In the genomic region with DNA sequence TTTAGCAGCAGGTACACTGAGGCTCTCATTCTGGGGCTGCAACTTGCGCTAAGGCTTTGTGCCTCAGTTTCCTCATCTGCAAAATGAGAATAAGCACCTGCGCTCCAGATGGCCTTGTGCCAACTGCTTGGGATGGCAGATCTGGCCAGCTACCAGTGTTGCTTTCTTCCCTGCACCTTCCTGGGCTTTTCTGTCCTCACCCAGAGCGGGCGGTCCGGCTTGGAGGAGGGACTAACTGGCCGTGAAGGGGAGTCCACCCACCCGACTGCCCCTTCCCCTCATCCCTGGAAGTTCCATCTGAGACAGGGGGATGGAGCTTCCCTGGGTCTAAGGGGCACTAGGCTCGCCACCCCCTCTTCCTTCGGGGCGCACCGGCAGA, we compare ENCODE assay signal across 1 cellular context.
TF ChIP-seq lines count a peak whose summit lies in the region.

No MANE protein-coding gene starts in this region.

TF ChIP-seq in H1, 55 proteins besides CTCF, POLR2A, EP300 and RAD21:
- TF ChIP-seq, protein P1, sequence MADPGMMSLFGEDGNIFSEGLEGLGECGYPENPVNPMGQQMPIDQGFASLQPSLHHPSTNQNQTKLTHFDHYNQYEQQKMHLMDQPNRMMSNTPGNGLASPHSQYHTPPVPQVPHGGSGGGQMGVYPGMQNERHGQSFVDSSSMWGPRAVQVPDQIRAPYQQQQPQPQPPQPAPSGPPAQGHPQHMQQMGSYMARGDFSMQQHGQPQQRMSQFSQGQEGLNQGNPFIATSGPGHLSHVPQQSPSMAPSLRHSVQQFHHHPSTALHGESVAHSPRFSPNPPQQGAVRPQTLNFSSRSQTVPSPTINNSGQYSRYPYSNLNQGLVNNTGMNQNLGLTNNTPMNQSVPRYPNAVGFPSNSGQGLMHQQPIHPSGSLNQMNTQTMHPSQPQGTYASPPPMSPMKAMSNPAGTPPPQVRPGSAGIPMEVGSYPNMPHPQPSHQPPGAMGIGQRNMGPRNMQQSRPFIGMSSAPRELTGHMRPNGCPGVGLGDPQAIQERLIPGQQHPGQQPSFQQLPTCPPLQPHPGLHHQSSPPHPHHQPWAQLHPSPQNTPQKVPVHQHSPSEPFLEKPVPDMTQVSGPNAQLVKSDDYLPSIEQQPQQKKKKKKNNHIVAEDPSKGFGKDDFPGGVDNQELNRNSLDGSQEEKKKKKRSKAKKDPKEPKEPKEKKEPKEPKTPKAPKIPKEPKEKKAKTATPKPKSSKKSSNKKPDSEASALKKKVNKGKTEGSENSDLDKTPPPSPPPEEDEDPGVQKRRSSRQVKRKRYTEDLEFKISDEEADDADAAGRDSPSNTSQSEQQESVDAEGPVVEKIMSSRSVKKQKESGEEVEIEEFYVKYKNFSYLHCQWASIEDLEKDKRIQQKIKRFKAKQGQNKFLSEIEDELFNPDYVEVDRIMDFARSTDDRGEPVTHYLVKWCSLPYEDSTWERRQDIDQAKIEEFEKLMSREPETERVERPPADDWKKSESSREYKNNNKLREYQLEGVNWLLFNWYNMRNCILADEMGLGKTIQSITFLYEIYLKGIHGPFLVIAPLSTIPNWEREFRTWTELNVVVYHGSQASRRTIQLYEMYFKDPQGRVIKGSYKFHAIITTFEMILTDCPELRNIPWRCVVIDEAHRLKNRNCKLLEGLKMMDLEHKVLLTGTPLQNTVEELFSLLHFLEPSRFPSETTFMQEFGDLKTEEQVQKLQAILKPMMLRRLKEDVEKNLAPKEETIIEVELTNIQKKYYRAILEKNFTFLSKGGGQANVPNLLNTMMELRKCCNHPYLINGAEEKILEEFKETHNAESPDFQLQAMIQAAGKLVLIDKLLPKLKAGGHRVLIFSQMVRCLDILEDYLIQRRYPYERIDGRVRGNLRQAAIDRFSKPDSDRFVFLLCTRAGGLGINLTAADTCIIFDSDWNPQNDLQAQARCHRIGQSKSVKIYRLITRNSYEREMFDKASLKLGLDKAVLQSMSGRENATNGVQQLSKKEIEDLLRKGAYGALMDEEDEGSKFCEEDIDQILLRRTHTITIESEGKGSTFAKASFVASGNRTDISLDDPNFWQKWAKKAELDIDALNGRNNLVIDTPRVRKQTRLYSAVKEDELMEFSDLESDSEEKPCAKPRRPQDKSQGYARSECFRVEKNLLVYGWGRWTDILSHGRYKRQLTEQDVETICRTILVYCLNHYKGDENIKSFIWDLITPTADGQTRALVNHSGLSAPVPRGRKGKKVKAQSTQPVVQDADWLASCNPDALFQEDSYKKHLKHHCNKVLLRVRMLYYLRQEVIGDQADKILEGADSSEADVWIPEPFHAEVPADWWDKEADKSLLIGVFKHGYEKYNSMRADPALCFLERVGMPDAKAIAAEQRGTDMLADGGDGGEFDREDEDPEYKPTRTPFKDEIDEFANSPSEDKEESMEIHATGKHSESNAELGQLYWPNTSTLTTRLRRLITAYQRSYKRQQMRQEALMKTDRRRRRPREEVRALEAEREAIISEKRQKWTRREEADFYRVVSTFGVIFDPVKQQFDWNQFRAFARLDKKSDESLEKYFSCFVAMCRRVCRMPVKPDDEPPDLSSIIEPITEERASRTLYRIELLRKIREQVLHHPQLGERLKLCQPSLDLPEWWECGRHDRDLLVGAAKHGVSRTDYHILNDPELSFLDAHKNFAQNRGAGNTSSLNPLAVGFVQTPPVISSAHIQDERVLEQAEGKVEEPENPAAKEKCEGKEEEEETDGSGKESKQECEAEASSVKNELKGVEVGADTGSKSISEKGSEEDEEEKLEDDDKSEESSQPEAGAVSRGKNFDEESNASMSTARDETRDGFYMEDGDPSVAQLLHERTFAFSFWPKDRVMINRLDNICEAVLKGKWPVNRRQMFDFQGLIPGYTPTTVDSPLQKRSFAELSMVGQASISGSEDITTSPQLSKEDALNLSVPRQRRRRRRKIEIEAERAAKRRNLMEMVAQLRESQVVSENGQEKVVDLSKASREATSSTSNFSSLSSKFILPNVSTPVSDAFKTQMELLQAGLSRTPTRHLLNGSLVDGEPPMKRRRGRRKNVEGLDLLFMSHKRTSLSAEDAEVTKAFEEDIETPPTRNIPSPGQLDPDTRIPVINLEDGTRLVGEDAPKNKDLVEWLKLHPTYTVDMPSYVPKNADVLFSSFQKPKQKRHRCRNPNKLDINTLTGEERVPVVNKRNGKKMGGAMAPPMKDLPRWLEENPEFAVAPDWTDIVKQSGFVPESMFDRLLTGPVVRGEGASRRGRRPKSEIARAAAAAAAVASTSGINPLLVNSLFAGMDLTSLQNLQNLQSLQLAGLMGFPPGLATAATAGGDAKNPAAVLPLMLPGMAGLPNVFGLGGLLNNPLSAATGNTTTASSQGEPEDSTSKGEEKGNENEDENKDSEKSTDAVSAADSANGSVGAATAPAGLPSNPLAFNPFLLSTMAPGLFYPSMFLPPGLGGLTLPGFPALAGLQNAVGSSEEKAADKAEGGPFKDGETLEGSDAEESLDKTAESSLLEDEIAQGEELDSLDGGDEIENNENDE (IDR thresholded peaks at IDR 0.05; ENCODE audit: insufficient replicate concordance, low read length), result no peak
- TF ChIP-seq TAF7 (optimal IDR thresholded peaks at IDR 0.05; ENCODE audit: borderline replicate concordance, low read depth, low read length), result peak; percentile 21
